In the genomic region with DNA sequence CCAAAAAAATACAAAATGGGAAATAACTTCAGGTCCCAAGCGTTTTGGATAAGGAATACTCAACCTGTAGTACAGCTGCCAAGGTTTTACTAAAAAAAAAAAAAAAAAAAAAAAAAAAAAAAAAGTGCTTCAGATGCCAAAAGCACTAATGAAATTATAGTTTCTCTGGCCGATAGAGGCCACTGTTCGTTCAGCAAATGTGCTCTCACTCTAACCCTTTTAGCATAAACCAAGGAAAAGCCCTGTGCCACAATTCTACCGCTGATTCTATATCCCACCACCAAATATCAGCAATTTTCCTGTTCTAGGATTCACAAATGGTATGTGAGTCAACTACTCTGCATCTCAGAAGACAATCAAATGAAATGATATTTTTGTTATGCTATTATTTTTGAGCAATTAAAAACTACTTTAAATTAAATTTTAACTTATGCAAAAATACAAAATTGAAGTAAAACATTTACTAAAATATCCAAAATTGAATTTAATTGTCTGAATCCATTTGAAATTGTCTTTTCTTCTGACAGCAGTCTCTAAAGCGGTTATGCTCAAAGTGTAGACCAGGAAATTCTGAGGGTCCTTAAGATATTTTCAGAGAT, we compare ENCODE assay signal across 10 cellular contexts.
DNase-seq lines count a peak whose midpoint lies in the region; ATAC-seq and TF ChIP-seq lines count a peak whose summit lies in the region.
"Had no signal": no experiment of that assay in that cellular context is flagged by ENCODE, and none has a peak within 500 bp of the region (broad histone marks: within the 10 kb centered on the region; RNA-seq: fewer than 3 reads in every experiment).

No MANE protein-coding gene starts in this region.

- no peak overlapping the region for H3K4me3 ChIP-seq in CD4-positive, CD25-positive, alpha-beta regulatory T cell (ENCODE audit: low read depth, low read length)
- no peak overlapping the region for H3K4me3 ChIP-seq in left ventricle myocardium inferior
- H3K4me3 ChIP-seq in gastrocnemius medialis, result no peak overlapping the region
- H3K4me3 ChIP-seq: SK-N-MC had no signal

- H3K4me1 ChIP-seq in CD4-positive, CD25-positive, alpha-beta regulatory T cell (ENCODE audit: control insufficient read depth, insufficient read depth, low read length, poor library complexity, severe bottlenecking), result no peaks in the 10 kb centered on the region
- peaks cover 30% of the 10 kb centered on the region for H3K4me1 ChIP-seq in left ventricle myocardium inferior
- peaks cover 7 to 15% of the 10 kb centered on the region in 2 donors for H3K4me1 ChIP-seq in gastrocnemius medialis

- intact Hi-C loops in activated CD8-positive, alpha-beta T cell treated with anti-CD3 and anti-CD28 coated beads for 36 hours (cut with micrococcal nuclease), result loop anchor here (10.0 kb wide), 1 partner anchor 80 kb away; the partner anchor contains the start of gene RICTOR
- intact Hi-C loops in left ventricle myocardium inferior (cut with micrococcal nuclease) (loop anchor here (10.0 kb wide), 1 partner anchor 560 kb away; no protein-coding TSS in a partner anchor), gastrocnemius medialis (cut with DNase I; ENCODE audit: low total_unique reads) (loop anchor here (1.0 kb wide), 1 partner anchor 86 kb away; no protein-coding TSS in a partner anchor)

- POLR2A ChIA-PET in activated CD8-positive, alpha-beta T cell treated with anti-CD3 and anti-CD28 coated beads for 36 hours (lab: Charles Lee), result interaction anchor here (0.6 kb wide), 1 partner anchor 10 kb away, joined by 3 read pairs; no protein-coding TSS in a partner anchor

- no peaks in the 10 kb centered on the region for H3K27me3 Mint-ChIP-seq in CD4-positive, CD25-positive, alpha-beta regulatory T cell
- no peaks in the 10 kb centered on the region for H3K27me3 Mint-ChIP-seq in activated CD8-positive, alpha-beta T cell treated with anti-CD3 and anti-CD28 coated beads for 36 hours
- no peaks in the 10 kb centered on the region for H3K27me3 Mint-ChIP-seq in activated T-helper 17 cell treated with anti-CD3 and anti-CD28 coated beads, Interleukin-2, amount 50 U/mL, for 72 hours

- CTCF ChIA-PET in activated CD8-positive, alpha-beta T cell treated with anti-CD3 and anti-CD28 coated beads for 36 hours (lab: Charles Lee), result interaction anchor here (0.6 to 1.7 kb wide), 2 partner anchors 77 to 86 kb away, joined by 3 to 8 read pairs; no protein-coding TSS in a partner anchor

- DNase-seq in CD4-positive, CD25-positive, alpha-beta regulatory T cell, result peak in 2 of 3 donors; percentile 44 to 48
- DNase-seq in NCI-H1694 (lab: John Stamatoyannopoulos, UW), result peak; percentile 85
- peak; percentile 52 for DNase-seq in activated CD8-positive, alpha-beta T cell treated with anti-CD3 and anti-CD28 coated beads for 36 hours
- DNase-seq in left ventricle myocardium inferior, result no peak
- DNase-seq in gastrocnemius medialis, result peak in 1 of 2 donors; percentile 24

- H3K9me3 Mint-ChIP-seq in CD4-positive, CD25-positive, alpha-beta regulatory T cell, result no peaks in the 10 kb centered on the region
- H3K9me3 Mint-ChIP-seq in activated CD8-positive, alpha-beta T cell treated with anti-CD3 and anti-CD28 coated beads for 36 hours, result peaks cover 7% of the 10 kb centered on the region
- peaks cover 3% of the 10 kb centered on the region for H3K9me3 Mint-ChIP-seq in activated T-helper 17 cell treated with anti-CD3 and anti-CD28 coated beads, Interleukin-2, amount 50 U/mL, for 72 hours

- TF ChIP-seq CTCF in activated CD8-positive, alpha-beta T cell treated with anti-CD3 and anti-CD28 coated beads for 36 hours (IDR thresholded peaks at IDR 0.05), result peak; percentile 62
- TF ChIP-seq CTCF in left ventricle myocardium inferior (IDR thresholded peaks at IDR 0.05; ENCODE audit: borderline replicate concordance) (peak; percentile 68), gastrocnemius medialis (IDR thresholded peaks at IDR 0.05 in 4 of 5, conservative IDR thresholded peaks at IDR 0.05 in 1 of 5) (peak in 4 of 5 experiments; percentile 31 to 55 (median 42))

- no peaks in the 10 kb centered on the region for H3K27me3 ChIP-seq in CD4-positive, CD25-positive, alpha-beta regulatory T cell (ENCODE audit: control insufficient read depth, insufficient read depth, low read length)
- H3K27me3 ChIP-seq in left ventricle myocardium inferior (ENCODE audit: low read depth) (no peaks in the 10 kb centered on the region), gastrocnemius medialis (no peaks in the 10 kb centered on the region)
- H3K27me3 ChIP-seq: neutrophil had no signal

- H3K4me1 Mint-ChIP-seq in CD4-positive, CD25-positive, alpha-beta regulatory T cell, result peaks cover 12 to 28% (median 18%) of the 10 kb centered on the region in 4 donors
- H3K4me1 Mint-ChIP-seq in activated CD8-positive, alpha-beta T cell treated with anti-CD3 and anti-CD28 coated beads for 36 hours (ENCODE audit: low read depth), result peaks cover 15% of the 10 kb centered on the region
- peaks cover 13% of the 10 kb centered on the region for H3K4me1 Mint-ChIP-seq in activated T-helper 17 cell treated with anti-CD3 and anti-CD28 coated beads, Interleukin-2, amount 50 U/mL, for 72 hours

- H3K4me3 Mint-ChIP-seq in CD4-positive, CD25-positive, alpha-beta regulatory T cell, result no peak overlapping the region
- H3K4me3 Mint-ChIP-seq in activated CD8-positive, alpha-beta T cell treated with anti-CD3 and anti-CD28 coated beads for 36 hours, result no peak overlapping the region
- no peak overlapping the region for H3K4me3 Mint-ChIP-seq in activated T-helper 17 cell treated with anti-CD3 and anti-CD28 coated beads, Interleukin-2, amount 50 U/mL, for 72 hours

- H3K27ac ChIP-seq in CD4-positive, CD25-positive, alpha-beta regulatory T cell (ENCODE audit: insufficient read depth, low read length, poor library complexity, severe bottlenecking), result no peak overlapping the region
- H3K27ac ChIP-seq in left ventricle myocardium inferior (replicated peaks), result no peak overlapping the region
- no peak overlapping the region for H3K27ac ChIP-seq in gastrocnemius medialis
- H3K27ac ChIP-seq: neutrophil, SK-N-MC had no signal

- H3K27ac Mint-ChIP-seq in CD4-positive, CD25-positive, alpha-beta regulatory T cell, result no peak overlapping the region
- H3K27ac Mint-ChIP-seq in activated CD8-positive, alpha-beta T cell treated with anti-CD3 and anti-CD28 coated beads for 36 hours, result no peak overlapping the region
- no peak overlapping the region for H3K27ac Mint-ChIP-seq in activated T-helper 17 cell treated with anti-CD3 and anti-CD28 coated beads, Interleukin-2, amount 50 U/mL, for 72 hours

- no peak for TF ChIP-seq POLR2A in gastrocnemius medialis (IDR thresholded peaks at IDR 0.05)

- ATAC-seq in CD4-positive, CD25-positive, alpha-beta regulatory T cell (ENCODE audit: low read depth in 2 of 2), result peak in 1 of 2 donors; percentile 50
- ATAC-seq in GM18517 (IDR thresholded peaks at IDR 0.05; ENCODE audit: unreplicated experiment) (peak; percentile 76), gastrocnemius medialis (peak; percentile 81 to 84), GM18511 (IDR thresholded peaks at IDR 0.05; ENCODE audit: unreplicated experiment) (no peak)
- ATAC-seq in activated CD8-positive, alpha-beta T cell treated with anti-CD3 and anti-CD28 coated beads for 36 hours, result peak; percentile 30
- no peak for ATAC-seq in activated T-helper 17 cell treated with anti-CD3 and anti-CD28 coated beads, Interleukin-2, amount 50 U/mL, for 72 hours (replicated peaks)

- H3K9me3 ChIP-seq in CD4-positive, CD25-positive, alpha-beta regulatory T cell (ENCODE audit: control insufficient read depth in 2 of 2, low read length in 2 of 2), result no peaks in the 10 kb centered on the region
- H3K9me3 ChIP-seq in left ventricle myocardium inferior (replicated peaks), result no peaks in the 10 kb centered on the region
- H3K9me3 ChIP-seq in gastrocnemius medialis, result no peaks in the 10 kb centered on the region
- H3K9me3 ChIP-seq: neutrophil had no signal

- in situ Hi-C loops in gastrocnemius medialis (cut with MboI; ENCODE audit: low sequenced_read_pairs in 4 of 4), result loop anchor here in 3 of 4 donors (5.0 to 10.0 kb wide), 2 partner anchors 88 to 90 kb away; no protein-coding TSS in a partner anchor

- H3K36me3 ChIP-seq in CD4-positive, CD25-positive, alpha-beta regulatory T cell (ENCODE audit: control insufficient read depth, insufficient read depth, low read length), result peaks cover 46% of the 10 kb centered on the region
- H3K36me3 ChIP-seq in left ventricle myocardium inferior (peaks cover 16% of the 10 kb centered on the region), gastrocnemius medialis (peaks cover 0 to 9% of the 10 kb centered on the region in 2 donors)

- H3K36me3 Mint-ChIP-seq in CD4-positive, CD25-positive, alpha-beta regulatory T cell, result peaks cover 46% of the 10 kb centered on the region
- peaks cover 37% of the 10 kb centered on the region for H3K36me3 Mint-ChIP-seq in activated CD8-positive, alpha-beta T cell treated with anti-CD3 and anti-CD28 coated beads for 36 hours (ENCODE audit: low read depth)
- peaks cover 80% of the 10 kb centered on the region for H3K36me3 Mint-ChIP-seq in activated T-helper 17 cell treated with anti-CD3 and anti-CD28 coated beads, Interleukin-2, amount 50 U/mL, for 72 hours (ENCODE audit: low read depth)

Comparison
In these comparisons a context has a peak if more than half of its experiments do, and no peak if none do; other contexts are left out.
1. ATAC-seq: peak in GM18517 (single experiment), activated CD8-positive, alpha-beta T cell treated with anti-CD3 and anti-CD28 coated beads for 36 hours (single experiment) and gastrocnemius medialis (2 of 2); none in GM18511 (single experiment) and activated T-helper 17 cell treated with anti-CD3 and anti-CD28 coated beads, Interleukin-2, amount 50 U/mL, for 72 hours (single experiment).
2. Peak in every context shown above with its lines, with median percentiles within 50 percentile points of each other: CTCF ChIP-seq.